In genomic region chr4:78596111-78596742, GRCh38 we compare ENCODE assay signal across 20 cellular contexts. TPM values are rescaled to one million over a fixed set of nuclear protein-coding genes. Genes with fewer than 3 reads are reported as not detected.
A peak's percentile ranks its signal among the peaks of the same experiment; 100 is the strongest.
DNase-seq lines count a peak whose midpoint lies in the region; ATAC-seq and TF ChIP-seq lines count a peak whose summit lies in the region.
"Had no signal": no experiment of that assay in that cellular context is flagged by ENCODE, and none has a peak within 500 bp of the region (broad histone marks: within the 10 kb centered on the region; RNA-seq: fewer than 3 reads in every experiment).

No MANE protein-coding gene starts in this region.

- H3K9me3 ChIP-seq in hepatocyte (ENCODE audit: low read depth): no peaks in the 10 kb centered on the region

- no peaks in the 10 kb centered on the region for H4K20me1 ChIP-seq in hepatocyte (ENCODE audit: insufficient read depth, poor library complexity, severe bottlenecking)

- no peak overlapping the region for H2AFZ ChIP-seq in hepatocyte

- no peak for TF ChIP-seq CTCF in hepatocyte (IDR thresholded peaks at IDR 0.05; ENCODE audit: poor library complexity)

- H3K4me3 ChIP-seq in hepatocyte: no peak overlapping the region
- H3K4me3 ChIP-seq: GM12878, SJCRH30 had no signal

- no peaks in the 10 kb centered on the region for H3K9me2 ChIP-seq in hepatocyte (replicated peaks; ENCODE audit: insufficient read depth)

- H3K79me2 ChIP-seq in hepatocyte: no peaks in the 10 kb centered on the region

- no peaks in the 10 kb centered on the region for H3K36me3 ChIP-seq in hepatocyte (replicated peaks; ENCODE audit: insufficient read depth, low read depth)
- H3K36me3 ChIP-seq: SJCRH30 had no signal

- H3K4me2 ChIP-seq in hepatocyte: no peak overlapping the region

- WGBS in hepatocyte (ENCODE audit: low lambda C conversion rate, missing lambda C conversion rate): 73% methylated on average over 3 of the region's 3 CpGs

- peak; percentile 28 for DNase-seq in DMS53 (lab: John Stamatoyannopoulos, UW)
- DNase-seq in DMS53 treated with DMSO at 0.1 percent for 48 hours (lab: John Stamatoyannopoulos, UW; ENCODE audit: unreplicated experiment): no peak
- DNase-seq in hepatocyte (ENCODE audit: low spot score): peak; percentile 16
- peak; percentile 47 for DNase-seq in mucosa of gallbladder (ENCODE audit: low spot score)
- DNase-seq in T-helper 2 cell: no peak
- DNase-seq in DMS153 treated with DMSO at 0.1 percent for 48 hours (lab: John Stamatoyannopoulos, UW; ENCODE audit: unreplicated experiment): no peak
- no peak for DNase-seq in inferior parietal cortex (ENCODE audit: extremely low spot score)
- DNase-seq: AML-193, EL, GOT3, KG1, NCI-H1417 treated with DMSO at 0.1 percent for 48 hours, NCI-H187 treated with DMSO at 0.1 percent for 48 hours, NCI-H345, NCI-H524 treated with DMSO at 0.1 percent for 48 hours, SJCRH30 had no signal

- H3K27ac ChIP-seq in hepatocyte: peak overlapping the region; percentile 49
- H3K27ac ChIP-seq: 22Rv1, C4-2B, SJCRH30 had no signal

- no peak for ATAC-seq in HG03520 (IDR thresholded peaks at IDR 0.05; ENCODE audit: unreplicated experiment)
- ATAC-seq: GM12878 had no signal

- no peaks in the 10 kb centered on the region for H3K4me1 ChIP-seq in hepatocyte (ENCODE audit: insufficient read depth)

- no peaks in the 10 kb centered on the region for H3K27me3 ChIP-seq in hepatocyte
- H3K27me3 ChIP-seq: SJCRH30 had no signal

RNA-seq across cellular contexts. Expression of gene ANXA3, which starts 44.7 kb away (rescaled TPM):
- total RNA-seq in hepatocyte (194 and 218 TPM in 2 replicates), mucosa of gallbladder (41.9 TPM)
- polyA plus RNA-seq in hepatocyte: 198 and 201 TPM in 2 replicates

Comparison
In these comparisons a context has a peak if more than half of its experiments do, and no peak if none do; other contexts are left out.
1. DNase-seq: peak in DMS53 (single experiment), hepatocyte (single experiment) and mucosa of gallbladder (single experiment); none in DMS53 treated with DMSO at 0.1 percent for 48 hours (single experiment), T-helper 2 cell (0 of 5), DMS153 treated with DMSO at 0.1 percent for 48 hours (single experiment) and inferior parietal cortex (single experiment).